Comparison of ENCODE assay signal across 8 cellular contexts in the genomic region with DNA sequence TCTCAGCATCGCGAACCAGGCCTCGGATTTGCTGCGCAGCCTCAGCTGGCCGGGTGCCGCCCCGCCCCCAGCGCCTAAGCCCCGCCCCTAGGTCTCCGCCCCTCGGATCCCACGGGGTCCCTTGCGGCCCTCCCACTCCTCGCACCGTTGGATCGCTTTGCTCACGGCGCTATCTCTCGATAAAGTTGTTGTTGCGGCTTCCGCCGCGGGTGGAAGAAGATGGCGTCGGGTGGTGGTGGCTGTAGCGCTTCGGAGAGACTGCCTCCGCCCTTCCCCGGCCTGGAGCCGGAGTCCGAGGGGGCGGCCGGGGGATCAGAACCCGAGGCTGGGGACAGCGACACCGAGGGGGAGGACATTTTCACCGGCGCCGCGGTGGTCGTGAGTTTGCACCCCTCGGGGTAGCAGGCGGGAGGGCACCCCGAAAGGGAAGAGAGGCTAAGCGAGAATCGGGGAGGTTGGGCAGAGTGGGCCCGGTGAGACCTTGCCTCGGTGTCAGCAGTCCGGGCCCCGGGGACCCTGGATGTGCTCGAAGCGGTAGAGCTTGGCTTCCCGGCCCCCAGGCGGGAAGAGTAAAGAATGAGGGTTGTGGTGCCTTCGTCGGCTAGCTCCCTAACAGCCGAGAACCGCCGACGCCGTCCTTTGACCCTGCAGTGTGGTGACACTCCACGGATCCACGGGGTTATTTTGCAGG. TPM values are rescaled to one million over a fixed set of nuclear protein-coding genes. Genes with fewer than 3 reads are reported as not detected.
DNase-seq lines count a peak whose midpoint lies in the region; ATAC-seq and TF ChIP-seq lines count a peak whose summit lies in the region.

A gene with protein sequence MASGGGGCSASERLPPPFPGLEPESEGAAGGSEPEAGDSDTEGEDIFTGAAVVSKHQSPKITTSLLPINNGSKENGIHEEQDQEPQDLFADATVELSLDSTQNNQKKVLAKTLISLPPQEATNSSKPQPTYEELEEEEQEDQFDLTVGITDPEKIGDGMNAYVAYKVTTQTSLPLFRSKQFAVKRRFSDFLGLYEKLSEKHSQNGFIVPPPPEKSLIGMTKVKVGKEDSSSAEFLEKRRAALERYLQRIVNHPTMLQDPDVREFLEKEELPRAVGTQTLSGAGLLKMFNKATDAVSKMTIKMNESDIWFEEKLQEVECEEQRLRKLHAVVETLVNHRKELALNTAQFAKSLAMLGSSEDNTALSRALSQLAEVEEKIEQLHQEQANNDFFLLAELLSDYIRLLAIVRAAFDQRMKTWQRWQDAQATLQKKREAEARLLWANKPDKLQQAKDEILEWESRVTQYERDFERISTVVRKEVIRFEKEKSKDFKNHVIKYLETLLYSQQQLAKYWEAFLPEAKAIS (plus strand): TSS at position 188 of the 691 bp plus-strand sequence. CDS start 32 bp downstream, at position 220.

- H3K9me3 Mint-ChIP-seq in central memory CD8-positive, alpha-beta T cell: no peaks in the 10 kb centered on the region

- H3K36me3 ChIP-seq in spleen: peaks cover 0 to 6% (median 0%) of the 10 kb centered on the region in 6 donors

- ATAC-seq in GM18907 (IDR thresholded peaks at IDR 0.05; ENCODE audit: unreplicated experiment) (peak; percentile 46), HG03378 (IDR thresholded peaks at IDR 0.05; ENCODE audit: unreplicated experiment) (peak; percentile 37)
- ATAC-seq in central memory CD8-positive, alpha-beta T cell (replicated peaks; ENCODE audit: extremely low read depth, poor library complexity, severe bottlenecking): peak; percentile 71

- H3K4me3 Mint-ChIP-seq in central memory CD8-positive, alpha-beta T cell: peak within 1 kb of the TSS; percentile 100

- peak; percentile 93 for DNase-seq in ACHN
- DNase-seq in NCI-H510A (lab: John Stamatoyannopoulos, UW): peak; percentile 81
- peak; percentile 96 for DNase-seq in activated CD4-positive, CD25-positive, alpha-beta regulatory T cell treated with anti-CD3 and anti-CD28 coated beads, Interleukin-2, amount 50 U/mL, for 72 hours
- peak; percentile 90 to 94 for DNase-seq in central memory CD8-positive, alpha-beta T cell (ENCODE audit: low spot score in 2 of 2)
- DNase-seq in iris pigment epithelial cell (ENCODE audit: low read depth): peak; percentile 96
- DNase-seq in spleen: peak; percentile 98

- H3K36me3 Mint-ChIP-seq in central memory CD8-positive, alpha-beta T cell (ENCODE audit: insufficient read depth): peaks cover 15% of the 10 kb centered on the region

- in situ Hi-C loops in ACHN (cut with HindIII; ENCODE audit: low pct_ligation_motif_present, low pct_unique_long_range_greater_than_20kb, low sequenced_read_pairs): no loop called here

- intact Hi-C loops in spleen (cut with DNase I; ENCODE audit: low total_unique reads): no loop called here

- H3K27ac Mint-ChIP-seq in central memory CD8-positive, alpha-beta T cell (ENCODE audit: low read depth): peak within 1 kb of the TSS; percentile 94

- H3K9me3 ChIP-seq in spleen: no peaks in the 10 kb centered on the region

- TF ChIP-seq POLR2A in spleen (IDR thresholded peaks at IDR 0.05): peak; percentile 85 to 92 (median 89)

- H3K4me1 Mint-ChIP-seq in central memory CD8-positive, alpha-beta T cell: peaks cover 70% of the 10 kb centered on the region

- peak in 9 of 11 experiments; percentile 12 to 49 (median 30) for TF ChIP-seq CTCF in spleen (IDR thresholded peaks at IDR 0.05 in 8 of 11, conservative IDR thresholded peaks at IDR 0.05 in 3 of 11)

- H3K27me3 Mint-ChIP-seq in central memory CD8-positive, alpha-beta T cell: no peaks in the 10 kb centered on the region

- H3K4me3 ChIP-seq in spleen: peak within 1 kb of the TSS; percentile 85 to 99 (median 92)

- peaks cover 52 to 89% (median 84%) of the 10 kb centered on the region in 6 donors for H3K4me1 ChIP-seq in spleen

- H3K27ac ChIP-seq in spleen: peak within 1 kb of the TSS; percentile 76 to 97 (median 92)

- WGBS in spleen, 5 donors: 0% methylated on average over 32 to 63 of the region's 63 CpGs

- no peaks in the 10 kb centered on the region for H3K27me3 ChIP-seq in spleen (replicated peaks in 1 of 7)

RNA-seq across cellular contexts. Expression of the gene that starts here (rescaled TPM):
- 100 to 1,000 TPM in 6 of 7 donors, 10 to 100 TPM in 1; 99.9 to 161 (median 134) TPM for total RNA-seq in spleen
- 10 to 100 TPM; 45.5 to 73.7 (median 58.0) TPM for polyA plus RNA-seq in spleen

Comparison
In these comparisons a context has a peak if more than half of its experiments do, and no peak if none do; other contexts are left out.
1. Peak in every context shown above with its lines: DNase-seq, ATAC-seq, H3K4me3 ChIP-seq and H3K27ac ChIP-seq.